ENCODE assay signal across 9 cellular contexts in genomic region chr7:98133181-98133580, GRCh38. TPM values are rescaled to one million over a fixed set of nuclear protein-coding genes. Genes with fewer than 3 reads are reported as not detected.
DNase-seq lines count a peak whose midpoint lies in the region; ATAC-seq and TF ChIP-seq lines count a peak whose summit lies in the region.
"Had no signal": no experiment of that assay in that cellular context is flagged by ENCODE, and none has a peak within 500 bp of the region (broad histone marks: within the 10 kb centered on the region; RNA-seq: fewer than 3 reads in every experiment).

No MANE protein-coding gene starts in this region.

- H3K4me1 Mint-ChIP-seq in activated B cell treated with CpG ODN at 0.5 μM for 24 hours, result peaks cover 72% of the 10 kb centered on the region

- peaks cover 4% of the 10 kb centered on the region for H3K36me3 Mint-ChIP-seq in activated B cell treated with CpG ODN at 0.5 μM for 24 hours (ENCODE audit: low read depth)

- ATAC-seq in GM21367 (IDR thresholded peaks at IDR 0.05; ENCODE audit: unreplicated experiment) (peak; percentile 81), HG03469 (IDR thresholded peaks at IDR 0.05; ENCODE audit: unreplicated experiment) (peak; percentile 76), activated B cell treated with CpG ODN at 0.5 μM for 24 hours (ENCODE audit: low read depth) (peak; percentile 70), mucosa of descending colon (peak; percentile 34)

- no peaks in the 10 kb centered on the region for H3K9me3 ChIP-seq in mucosa of descending colon
- H3K9me3 ChIP-seq: SJSA1 had no signal

- intact Hi-C loops in activated B cell treated with CpG ODN at 0.5 μM for 24 hours (cut with micrococcal nuclease), result loop anchor here (1.0 to 2.0 kb wide), 3 partner anchors 27 to 69 kb away; partner anchors contain the start of gene LMTK2
- intact Hi-C loops in mucosa of descending colon (cut with DNase I, micrococcal nuclease), result no loop called here

- peaks cover 49% of the 10 kb centered on the region for H3K27me3 Mint-ChIP-seq in activated B cell treated with CpG ODN at 0.5 μM for 24 hours

- H3K36me3 ChIP-seq in mucosa of descending colon (ENCODE audit: low read depth), result no peaks in the 10 kb centered on the region

- POLR2A ChIA-PET in activated B cell treated with CpG ODN at 0.5 μM for 24 hours (lab: Charles Lee), result interaction anchor here (0.5 to 2.3 kb wide), 5 partner anchors 27 to 1200 kb away, joined by 3 to 10 read pairs (median 3); partner anchors contain the start of gene SDHAF3

- peak overlapping the region; percentile 50 for H3K4me3 Mint-ChIP-seq in activated B cell treated with CpG ODN at 0.5 μM for 24 hours

- CTCF ChIA-PET in activated B cell treated with CpG ODN at 0.5 μM for 24 hours (lab: Charles Lee), result interaction anchor here (1.3 to 2.5 kb wide), 3 partner anchors 22 to 112 kb away, joined by 5 to 10 read pairs (median 5); no protein-coding TSS in a partner anchor

- no peak overlapping the region for H3K27ac Mint-ChIP-seq in activated B cell treated with CpG ODN at 0.5 μM for 24 hours

- DNase-seq in GM12864 (ENCODE audit: low read depth) (peak; percentile 62), activated B cell treated with CpG ODN at 0.5 μM for 24 hours (no peak), mucosa of descending colon (peak in 1 of 3 donors; percentile 51), activated gamma-delta T cell treated with Interleukin-2 at 50 U/mL for 16 hours (no peak), NCI-H2029 treated with DMSO at 0.1 percent for 48 hours (lab: John Stamatoyannopoulos, UW) (no peak), NCI-H82 (lab: John Stamatoyannopoulos, UW) (no peak)

- TF ChIP-seq CTCF in GM12864 (IDR thresholded peaks at IDR 0.05; ENCODE audit: low read depth, low read length, missing control alignments), result no peak
- no peak for TF ChIP-seq CTCF in activated B cell treated with CpG ODN at 0.5 μM for 24 hours (IDR thresholded peaks at IDR 0.05)
- no peak for TF ChIP-seq CTCF in mucosa of descending colon (IDR thresholded peaks at IDR 0.05)

- no peak overlapping the region for H3K4me3 ChIP-seq in GM12864 (ENCODE audit: low read depth, low read length)
- H3K4me3 ChIP-seq in mucosa of descending colon, result no peak overlapping the region
- H3K4me3 ChIP-seq: SJSA1 had no signal

- H3K9me3 Mint-ChIP-seq in activated B cell treated with CpG ODN at 0.5 μM for 24 hours, result no peaks in the 10 kb centered on the region

- H3K4me1 ChIP-seq in mucosa of descending colon (ENCODE audit: low read depth), result peaks cover 45% of the 10 kb centered on the region

RNA-seq across cellular contexts. Expression of gene LMTK2, which starts 26.5 kb away (rescaled TPM):
- total RNA-seq in activated B cell treated with CpG ODN at 0.5 μM for 24 hours (9.6 and 10.4 TPM in 2 replicates), mucosa of descending colon (10 to 100 TPM; 48.6 to 70.2 (median 52.9) TPM)
